Comparison of ENCODE assay signal across 17 cellular contexts in the genomic region with DNA sequence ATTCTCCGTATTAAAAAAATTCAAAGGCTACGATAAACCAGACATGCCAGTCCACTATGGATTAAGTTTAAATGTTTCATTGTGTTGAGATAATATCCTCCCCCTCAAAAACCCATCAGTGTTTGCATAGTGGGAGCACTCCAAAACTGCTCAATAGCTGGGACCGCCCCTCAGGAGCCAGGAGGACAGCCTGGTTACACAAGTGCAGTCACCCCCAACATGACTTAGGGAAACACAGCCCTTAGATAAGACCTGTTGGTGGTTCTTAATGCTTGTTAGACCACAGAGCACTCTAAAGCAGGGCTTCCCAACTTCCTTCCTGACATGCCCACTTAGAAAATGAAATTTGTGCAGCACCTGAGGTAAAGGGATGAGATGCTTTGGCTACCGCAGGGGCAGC.
"Had no signal": no experiment of that assay in that cellular context is flagged by ENCODE, and none has a peak within 500 bp of the region (broad histone marks: within the 10 kb centered on the region; RNA-seq: fewer than 3 reads in every experiment).

No MANE protein-coding gene starts in this region.

- H3K9me3 ChIP-seq: esophagus muscularis mucosa, thyroid gland had no signal

- H3K4me3 ChIP-seq: esophagus muscularis mucosa, lung, thyroid gland had no signal

- ATAC-seq: activated T-cell treated with anti-CD3 and anti-CD28 coated beads, Interleukin-2, amount 50 U/mL, for 72 hours; left cardiac atrium; stimulated activated naive B cell treated with anti-CD40 and anti-IgM and Interleukin-4, amounts not matched to agents 10 μg/mL and 1 μg/mL and 100 μg/mL, for 72 hours had no signal

- H3K27ac ChIP-seq: esophagus muscularis mucosa, thyroid gland had no signal

- DNase-seq: activated B cell treated with CpG ODN at 0.5 μM for 24 hours; activated CD4-positive, alpha-beta T cell treated with anti-CD3 and anti-CD28 coated beads, Interleukin-2, amount 10 ng/mL, durations not matched to agents 7 days and 5 days; activated CD8-positive, alpha-beta memory T cell treated with anti-CD3 and anti-CD28 coated beads, Interleukin-2, amount 50 U/mL, for 48 hours; activated gamma-delta T cell; activated T-cell treated with anti-CD3 and anti-CD28 coated beads, Interleukin-2, amount 50 U/mL, for 72 hours; amniotic stem cell; caudate nucleus; head of caudate nucleus; left cardiac atrium; nucleus accumbens; posterior cingulate gyrus; stimulated activated CD4-positive, alpha-beta T cell treated with anti-CD3 and anti-CD28 coated beads, Interleukin-2, amount 100 ng/mL, for 48 hours; stimulated activated naive B cell treated with anti-CD40 and anti-IgM and Interleukin-4, amounts not matched to agents 10 μg/mL and 1 μg/mL and 100 μg/mL, for 72 hours; thyroid gland had no signal

- FAIRE-seq: urothelium cell line had no signal

- H3K4me1 ChIP-seq: esophagus muscularis mucosa had no signal

- H3K27me3 ChIP-seq: esophagus muscularis mucosa, thyroid gland had no signal
